ENCODE assay signal across 9 cellular contexts in the genomic region with DNA sequence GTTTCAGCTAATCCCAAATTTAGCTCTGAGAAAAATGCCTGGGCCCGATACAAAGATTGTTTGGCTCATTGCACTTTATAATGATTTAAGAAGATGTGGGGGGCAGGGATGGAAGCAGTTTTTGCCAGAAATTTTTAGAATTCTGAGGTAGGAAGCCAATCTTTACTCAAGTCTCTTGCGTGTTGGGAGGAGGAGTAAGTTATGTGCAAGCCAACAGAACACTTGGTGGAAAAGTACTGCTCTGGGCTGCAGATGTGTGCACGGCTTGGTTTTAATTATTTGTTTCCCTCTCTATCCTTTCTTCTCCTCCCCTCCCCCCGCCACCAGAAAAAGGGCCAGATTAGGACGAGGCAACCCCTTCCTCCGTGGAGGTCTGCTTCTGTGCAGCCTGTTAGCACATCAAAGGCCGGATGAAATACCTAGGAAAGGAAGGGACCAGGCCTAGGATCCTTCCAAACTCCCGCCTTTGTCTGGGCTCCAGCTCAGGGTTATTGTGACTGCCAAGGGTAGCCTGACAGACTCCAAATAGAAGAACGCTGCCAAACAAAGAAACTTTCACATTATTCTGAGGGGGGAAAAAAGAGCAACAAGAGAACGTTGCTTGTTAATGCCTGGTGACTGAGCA. TPM values are rescaled to one million over a fixed set of nuclear protein-coding genes. Genes with fewer than 3 reads are reported as not detected.
DNase-seq lines count a peak whose midpoint lies in the region; ATAC-seq and TF ChIP-seq lines count a peak whose summit lies in the region.
"Had no signal": no experiment of that assay in that cellular context is flagged by ENCODE, and none has a peak within 500 bp of the region (broad histone marks: within the 10 kb centered on the region; RNA-seq: fewer than 3 reads in every experiment).

No MANE protein-coding gene starts in this region.

- ATAC-seq in Right ventricle myocardium superior (ENCODE audit: poor library complexity) (peak; percentile 34), HG03025 (IDR thresholded peaks at IDR 0.05; ENCODE audit: low FRiP score, unreplicated experiment) (no peak), HG02678 (IDR thresholded peaks at IDR 0.05; ENCODE audit: unreplicated experiment) (no peak)

- H3K4me3 Mint-ChIP-seq in mesothelial cell of epicardium = peak overlapping the region; percentile 79

- no peaks in the 10 kb centered on the region for H3K36me3 ChIP-seq in right atrium auricular region

- intact Hi-C loops in Right ventricle myocardium superior (cut with DNase I) = no loop called here

- H3K27ac ChIP-seq in right atrium auricular region = peak overlapping the region in 1 of 2 donors; percentile 77

- H3K4me1 ChIP-seq in right atrium auricular region = no peaks in the 10 kb centered on the region

- peak overlapping the region; percentile 92 for H3K27ac Mint-ChIP-seq in mesothelial cell of epicardium

- H3K4me3 ChIP-seq in right atrium auricular region = peak overlapping the region in 1 of 2 donors; percentile 67
- H3K4me3 ChIP-seq in choroid plexus epithelial cell (ENCODE audit: low read depth, low read length) = no peak overlapping the region

- no peaks in the 10 kb centered on the region for H3K36me3 Mint-ChIP-seq in mesothelial cell of epicardium

- no peaks in the 10 kb centered on the region for H3K27me3 ChIP-seq in right atrium auricular region

- no peak for DNase-seq in Right ventricle myocardium superior
- no peak for DNase-seq in right atrium auricular region (ENCODE audit: low spot score)
- DNase-seq in choroid plexus epithelial cell (ENCODE audit: low read depth) = peak; percentile 3
- no peak for DNase-seq in mesothelial cell of epicardium (ENCODE audit: low spot score in 2 of 2, unreplicated experiment in 2 of 2)
- no peak for DNase-seq in NCI-H2171 (lab: John Stamatoyannopoulos, UW)
- no peak for DNase-seq in NCI-H1436 treated with DMSO at 0.1 percent for 48 hours (lab: John Stamatoyannopoulos, UW)
- DNase-seq: DMS153 had no signal

- TF ChIP-seq CTCF in right atrium auricular region (IDR thresholded peaks at IDR 0.05) (no peak), choroid plexus epithelial cell (conservative IDR thresholded peaks at IDR 0.05; ENCODE audit: low read depth, low read length) (no peak), mesothelial cell of epicardium (IDR thresholded peaks at IDR 0.05; ENCODE audit: unreplicated experiment) (no peak)

- H3K9me3 ChIP-seq in right atrium auricular region = no peaks in the 10 kb centered on the region

- H3K9me3 Mint-ChIP-seq in mesothelial cell of epicardium = no peaks in the 10 kb centered on the region

- H3K27me3 Mint-ChIP-seq in mesothelial cell of epicardium (ENCODE audit: low read depth) = no peaks in the 10 kb centered on the region

- H3K4me1 Mint-ChIP-seq in mesothelial cell of epicardium = peaks cover 32% of the 10 kb centered on the region

RNA-seq across cellular contexts. Expression of gene PGRMC1, which starts 1.0 kb away (rescaled TPM):
- total RNA-seq in Right ventricle myocardium superior (15.0 TPM), right atrium auricular region (10 to 100 TPM; 26.8 to 42.7 TPM), mesothelial cell of epicardium (137 to 143 TPM (median 140 TPM) in 3 replicates)
